ENCODE assay signal across 20 cellular contexts in genomic region chr7:127953966-127954365, GRCh38.
"Had no signal": no experiment of that assay in that cellular context is flagged by ENCODE, and none has a peak within 500 bp of the region (broad histone marks: within the 10 kb centered on the region; RNA-seq: fewer than 3 reads in every experiment).

No MANE protein-coding gene starts in this region.

- H3K27me3 Mint-ChIP-seq: effector memory CD8-positive, alpha-beta T cell; progenitor cell of endocrine pancreas; type B pancreatic cell had no signal

- H3K4me3 ChIP-seq: breast epithelium, suprapubic skin had no signal

- H3K9me3 Mint-ChIP-seq: effector memory CD8-positive, alpha-beta T cell; natural killer cell; type B pancreatic cell had no signal

- H3K4me1 ChIP-seq: breast epithelium, suprapubic skin had no signal

- H3K36me3 Mint-ChIP-seq: natural killer cell had no signal

- H3K27me3 ChIP-seq: breast epithelium, suprapubic skin had no signal

- H3K27ac Mint-ChIP-seq: effector memory CD8-positive, alpha-beta T cell; natural killer cell; progenitor cell of endocrine pancreas; type B pancreatic cell had no signal

- H3K27ac ChIP-seq: breast epithelium, epithelial cell of prostate, suprapubic skin had no signal

- H3K36me3 ChIP-seq: breast epithelium, suprapubic skin had no signal

- ATAC-seq: activated CD4-positive, CD25-positive, alpha-beta regulatory T cell treated with anti-CD3 and anti-CD28 coated beads, Interleukin-2, amount 50 U/mL, for 24 hours; effector memory CD8-positive, alpha-beta T cell; natural killer cell; right cardiac atrium; stimulated activated naive CD8-positive, alpha-beta T cell treated with anti-CD3 and anti-CD28 coated beads, Interleukin-15, Interleukin-2, amounts not matched to agents 100 U/mL and 50 U/mL, for 24 hours had no signal

- H3K9me3 ChIP-seq: breast epithelium, suprapubic skin had no signal

- H3K4me3 Mint-ChIP-seq: effector memory CD8-positive, alpha-beta T cell; natural killer cell; type B pancreatic cell had no signal

- H3K4me1 Mint-ChIP-seq: natural killer cell had no signal

- FAIRE-seq: small intestine had no signal

- DNase-seq: activated CD4-positive, alpha-beta T cell treated with anti-CD3 and anti-CD28 coated beads, Interleukin-2, amount 50 U/mL, for 4 hours; activated naive CD4-positive, alpha-beta T cell; activated T-cell treated with anti-CD3 and anti-CD28 coated beads for 4 hours; aorta; cerebellar nuclear complex; effector memory CD8-positive, alpha-beta T cell; foreskin melanocyte; left cardiac atrium; natural killer cell; occipital lobe; right cardiac atrium; small intestine; stimulated activated CD4-positive, alpha-beta T cell treated with anti-CD3 and anti-CD28 coated beads, Interleukin-4, amount 100 ng/mL, for 4 hours; stimulated activated naive CD8-positive, alpha-beta T cell treated with anti-CD3 and anti-CD28 coated beads, Interleukin-15, Interleukin-2, amounts not matched to agents 100 U/mL and 50 U/mL, for 24 hours had no signal
